In the genomic region with DNA sequence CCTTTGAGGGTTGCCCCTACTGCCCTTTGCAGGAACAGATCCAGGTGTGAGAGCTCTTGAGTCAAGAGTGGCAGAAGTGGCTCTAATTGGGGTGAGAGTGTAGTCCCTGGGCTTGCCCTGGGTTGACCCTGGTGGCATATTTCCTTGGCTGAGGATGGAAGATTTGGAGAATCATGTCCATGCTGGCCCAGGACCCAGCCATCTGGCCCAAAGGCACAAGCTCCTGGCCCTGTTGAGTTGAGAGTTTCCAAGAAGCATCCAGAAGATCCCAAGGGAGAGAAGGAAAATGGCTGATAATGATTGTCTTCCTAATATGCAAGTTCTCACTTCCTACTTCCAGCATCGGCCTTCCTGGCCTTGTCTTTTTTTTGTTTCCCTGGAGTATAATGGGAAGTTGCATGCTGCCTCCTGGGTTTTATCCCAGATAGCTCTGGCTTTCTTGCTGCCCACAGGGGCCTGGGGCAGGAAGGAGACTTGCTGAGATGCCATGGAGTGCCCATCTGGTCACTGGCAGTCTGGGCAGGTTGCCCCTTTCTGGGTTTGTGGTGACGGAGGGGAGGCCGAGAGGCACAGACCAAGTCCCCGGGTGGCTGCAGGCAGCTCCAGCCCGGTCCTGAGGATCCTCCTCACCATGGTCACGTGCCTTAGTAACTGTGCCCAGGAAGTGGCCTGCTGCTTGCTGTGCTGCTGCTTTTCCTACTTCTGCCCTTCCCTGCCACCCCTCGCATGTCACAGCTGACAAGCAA, we compare ENCODE assay signal across 10 cellular contexts. TPM values are rescaled to one million over a fixed set of nuclear protein-coding genes. Genes with fewer than 3 reads are reported as not detected.
DNase-seq lines count a peak whose midpoint lies in the region; ATAC-seq and TF ChIP-seq lines count a peak whose summit lies in the region.
"Had no signal": no experiment of that assay in that cellular context is flagged by ENCODE, and none has a peak within 500 bp of the region (broad histone marks: within the 10 kb centered on the region; RNA-seq: fewer than 3 reads in every experiment).

No MANE protein-coding gene starts in this region.

- peak overlapping the region; percentile 56 for H3K9ac ChIP-seq in mammary epithelial cell (ENCODE audit: insufficient read depth, low read length)

- H3K36me3 ChIP-seq in mammary epithelial cell (ENCODE audit: insufficient read depth, low read length): peaks cover 3% of the 10 kb centered on the region
- peaks cover 43% of the 10 kb centered on the region for H3K36me3 ChIP-seq in upper lobe of right lung

- peaks cover 41% of the 10 kb centered on the region for H3K4me1 Mint-ChIP-seq in activated naive CD4-positive, alpha-beta T cell treated with anti-CD3 and anti-CD28 coated beads for 36 hours (ENCODE audit: low read depth)

- intact Hi-C loops in activated naive CD4-positive, alpha-beta T cell treated with anti-CD3 and anti-CD28 coated beads for 36 hours (cut with micrococcal nuclease): no loop called here
- intact Hi-C loops in mammary epithelial cell (cut with micrococcal nuclease) (no loop called here), upper lobe of right lung (cut with DNase I) (no loop called here)

- H3K4me2 ChIP-seq in mammary epithelial cell (ENCODE audit: insufficient read depth, low read depth, low read length): peak overlapping the region; percentile 82

- peaks cover 12% of the 10 kb centered on the region for H3K79me2 ChIP-seq in mammary epithelial cell (ENCODE audit: insufficient read depth, low read length)

- POLR2A ChIA-PET in HEK293T (lab: Yijun Ruan, JAX): interaction anchor here (1.8 kb wide), 1 partner anchor 10 kb away, joined by 4 read pairs; no protein-coding TSS in a partner anchor

- dilution Hi-C loops in mammary epithelial cell (cut with HindIII; ENCODE audit: low sequenced_read_pairs): no loop called here

- no peaks in the 10 kb centered on the region for H4K20me1 ChIP-seq in mammary epithelial cell (ENCODE audit: insufficient read depth, low read length)

- H3K4me3 Mint-ChIP-seq in activated naive CD4-positive, alpha-beta T cell treated with anti-CD3 and anti-CD28 coated beads for 36 hours: no peak overlapping the region
- H3K4me3 Mint-ChIP-seq: activated naive CD4-positive, alpha-beta T cell treated with anti-CD3 and anti-CD28 coated beads, Interleukin-2, amount 50 U/mL, for 24 hours had no signal

- no peaks in the 10 kb centered on the region for H3K9me3 Mint-ChIP-seq in activated naive CD4-positive, alpha-beta T cell treated with anti-CD3 and anti-CD28 coated beads, Interleukin-2, amount 50 U/mL, for 72 hours
- H3K9me3 Mint-ChIP-seq in activated naive CD4-positive, alpha-beta T cell treated with anti-CD3 and anti-CD28 coated beads for 36 hours: no peaks in the 10 kb centered on the region
- H3K9me3 Mint-ChIP-seq: activated naive CD4-positive, alpha-beta T cell treated with anti-CD3 and anti-CD28 coated beads, Interleukin-2, amount 50 U/mL, for 24 hours had no signal

- H3K27me3 ChIP-seq in mammary epithelial cell (ENCODE audit: insufficient read depth, low read length) (no peaks in the 10 kb centered on the region), upper lobe of right lung (no peaks in the 10 kb centered on the region)

- no peak overlapping the region for H3K4me3 ChIP-seq in mammary epithelial cell (replicated peaks in 1 of 3; ENCODE audit: insufficient read depth in 1 of 3, low read depth in 2 of 3, low read length in 3 of 3)
- H3K4me3 ChIP-seq in upper lobe of right lung: no peak overlapping the region

- ATAC-seq in activated naive CD4-positive, alpha-beta T cell treated with anti-CD3 and anti-CD28 coated beads, Interleukin-2, amount 50 U/mL, for 72 hours: no peak
- ATAC-seq in upper lobe of right lung (peak; percentile 6), HG02571 (IDR thresholded peaks at IDR 0.05; ENCODE audit: unreplicated experiment) (no peak)

- DNase-seq in activated naive CD4-positive, alpha-beta T cell treated with anti-CD3 and anti-CD28 coated beads, Interleukin-2, amount 50 U/mL, for 72 hours (ENCODE audit: low spot score in 2 of 2): no peak
- no peak for DNase-seq in activated naive CD4-positive, alpha-beta T cell treated with anti-CD3 and anti-CD28 coated beads for 36 hours
- DNase-seq in mammary epithelial cell (no peak), midbrain (lab: John Stamatoyannopoulos, UW) (peak; percentile 33), upper lobe of right lung (no peak), NCI-H2227 (lab: John Stamatoyannopoulos, UW; ENCODE audit: unreplicated experiment) (no peak), HEK293T (ENCODE audit: extremely low spot score) (no peak)
- DNase-seq: Caco-2 had no signal

- H3K27ac ChIP-seq in mammary epithelial cell (ENCODE audit: insufficient read depth, low read depth, low read length): peak overlapping the region; percentile 73
- peak overlapping the region; percentile 79 for H3K27ac ChIP-seq in upper lobe of right lung

- H3K9me3 ChIP-seq in mammary epithelial cell (replicated peaks; ENCODE audit: insufficient read depth, low read length) (no peaks in the 10 kb centered on the region), upper lobe of right lung (no peaks in the 10 kb centered on the region)
- H3K9me3 ChIP-seq: Caco-2 had no signal

- WGBS in mammary epithelial cell (ENCODE audit: low coverage, missing lambda C conversion rate): 10% methylated on average over 4 of the region's 7 CpGs

- BruUV-seq in mammary epithelial cell (replicated peaks; lab: Mats Ljungman, UMichigan): no TSS peak

- peaks cover 13 to 69% of the 10 kb centered on the region in 2 donors for H3K36me3 Mint-ChIP-seq in activated naive CD4-positive, alpha-beta T cell treated with anti-CD3 and anti-CD28 coated beads, Interleukin-2, amount 50 U/mL, for 72 hours
- H3K36me3 Mint-ChIP-seq in activated naive CD4-positive, alpha-beta T cell treated with anti-CD3 and anti-CD28 coated beads for 36 hours (ENCODE audit: low read depth): peaks cover 47% of the 10 kb centered on the region

- no peak overlapping the region for H2AFZ ChIP-seq in mammary epithelial cell (ENCODE audit: low read depth, low read length)

- in situ Hi-C loops in mammary epithelial cell (cut with MboI; ENCODE audit: low sequenced_read_pairs in 2 of 2): no loop called here

- TF ChIP-seq CTCF in mammary epithelial cell (conservative IDR thresholded peaks at IDR 0.05 in 1 of 2, IDR thresholded peaks at IDR 0.05 in 1 of 2; ENCODE audit: extremely low read depth in 1 of 2, insufficient read depth in 1 of 2, low read depth in 1 of 2, low read length in 2 of 2): no peak
- TF ChIP-seq CTCF in upper lobe of right lung (IDR thresholded peaks at IDR 0.05): no peak

- H3K4me1 ChIP-seq in mammary epithelial cell (ENCODE audit: insufficient read depth, low read length): peaks cover 51% of the 10 kb centered on the region
- H3K4me1 ChIP-seq in upper lobe of right lung: peaks cover 59% of the 10 kb centered on the region

- no peaks in the 10 kb centered on the region for H3K27me3 Mint-ChIP-seq in activated naive CD4-positive, alpha-beta T cell treated with anti-CD3 and anti-CD28 coated beads for 36 hours (ENCODE audit: low read depth)
- H3K27me3 Mint-ChIP-seq: activated naive CD4-positive, alpha-beta T cell treated with anti-CD3 and anti-CD28 coated beads, Interleukin-2, amount 50 U/mL, for 24 hours had no signal

- peak overlapping the region; percentile 72 to 91 for H3K27ac Mint-ChIP-seq in activated naive CD4-positive, alpha-beta T cell treated with anti-CD3 and anti-CD28 coated beads, Interleukin-2, amount 50 U/mL, for 72 hours
- no peak overlapping the region for H3K27ac Mint-ChIP-seq in activated naive CD4-positive, alpha-beta T cell treated with anti-CD3 and anti-CD28 coated beads for 36 hours

- CTCF ChIA-PET in activated naive CD4-positive, alpha-beta T cell treated with anti-CD3 and anti-CD28 coated beads for 36 hours (lab: Charles Lee): interaction anchor here (2.3 kb wide), 1 partner anchor 103 kb away, joined by 7 read pairs; no protein-coding TSS in a partner anchor
- CTCF ChIA-PET in mammary epithelial cell (lab: Charles Lee; ENCODE audit: low non-redundant PET) (no interaction called here), HEK293T (lab: Yijun Ruan, JAX) (no interaction called here)

TF ChIP-seq in HEK293T, 16 proteins besides CTCF, POLR2A, EP300 and RAD21:
- TF ChIP-seq SP1 (IDR thresholded peaks at IDR 0.05) (no peak), HDGF (IDR thresholded peaks at IDR 0.05; ENCODE audit: borderline replicate concordance) (no peak), SUZ12 (IDR thresholded peaks at IDR 0.05) (no peak), FOXA1 (IDR thresholded peaks at IDR 0.05) (no peak), FOXK2 (IDR thresholded peaks at IDR 0.05) (no peak), NFRKB (IDR thresholded peaks at IDR 0.05) (no peak)

RNA-seq across cellular contexts. Expression of a gene that starts 55.3 kb away (rescaled TPM):
- total RNA-seq in activated naive CD4-positive, alpha-beta T cell treated with anti-CD3 and anti-CD28 coated beads, Interleukin-2, amount 50 U/mL, for 72 hours: 100 to 1,000 TPM; 324 to 364 TPM
- total RNA-seq in activated naive CD4-positive, alpha-beta T cell treated with anti-CD3 and anti-CD28 coated beads for 36 hours: 100 to 1,000 TPM; 296 to 297 TPM
- total RNA-seq in mammary epithelial cell (100 to 1,000 TPM; 125 to 257 TPM), upper lobe of right lung (287 TPM)
- 148 TPM for polyA plus RNA-seq in mammary epithelial cell
- polyA minus RNA-seq in mammary epithelial cell: 159 TPM
